Comparison of ENCODE assay signal across 18 cellular contexts in genomic region chr11:14114786-14115185, GRCh38.
A peak's percentile ranks its signal among the peaks of the same experiment; 100 is the strongest.
DNase-seq lines count a peak whose midpoint lies in the region; ATAC-seq and TF ChIP-seq lines count a peak whose summit lies in the region.
"Had no signal": no experiment of that assay in that cellular context is flagged by ENCODE, and none has a peak within 500 bp of the region (broad histone marks: within the 10 kb centered on the region; RNA-seq: fewer than 3 reads in every experiment).

No MANE protein-coding gene starts in this region.

- peaks cover 24% of the 10 kb centered on the region for H3K4me1 Mint-ChIP-seq in nephron progenitor cell
- peaks cover 16% of the 10 kb centered on the region for H3K4me1 Mint-ChIP-seq in activated CD4-positive, alpha-beta T cell treated with anti-CD3 and anti-CD28 coated beads for 36 hours
- H3K4me1 Mint-ChIP-seq: B cell had no signal

- peaks cover 12% of the 10 kb centered on the region for H3K9me3 Mint-ChIP-seq in nephron progenitor cell
- H3K9me3 Mint-ChIP-seq in activated CD4-positive, alpha-beta T cell treated with anti-CD3 and anti-CD28 coated beads for 36 hours (ENCODE audit: low read depth) = peaks cover 2% of the 10 kb centered on the region
- H3K9me3 Mint-ChIP-seq: CD8-positive, alpha-beta T cell; HFFc6 had no signal

- H3K27me3 ChIP-seq in cardiac muscle cell (no peaks in the 10 kb centered on the region), left ventricle myocardium inferior (ENCODE audit: low read depth) (no peaks in the 10 kb centered on the region)
- H3K27me3 ChIP-seq: BLaER1 treated with 17β-estradiol and CSF1 and Interleukin-3, amounts not matched to agents 10 nM and 100 nM had no signal

- H3K9me3 ChIP-seq in cardiac muscle cell (ENCODE audit: low read depth) (no peaks in the 10 kb centered on the region), left ventricle myocardium inferior (replicated peaks) (no peaks in the 10 kb centered on the region)
- H3K9me3 ChIP-seq: BLaER1 treated with 17β-estradiol and CSF1 and Interleukin-3, amounts not matched to agents 10 nM and 100 nM had no signal

- POLR2A ChIA-PET in activated CD4-positive, alpha-beta T cell treated with anti-CD3 and anti-CD28 coated beads for 36 hours (lab: Charles Lee) = no interaction called here

- H3K4me1 ChIP-seq in cardiac muscle cell (ENCODE audit: low read depth) (peaks cover 22% of the 10 kb centered on the region), left ventricle myocardium inferior (peaks cover 24% of the 10 kb centered on the region)
- H3K4me1 ChIP-seq: BLaER1 treated with 17β-estradiol and CSF1 and Interleukin-3, amounts not matched to agents 10 nM and 100 nM had no signal

- H3K27ac ChIP-seq in cardiac muscle cell (peak overlapping the region; percentile 82), left ventricle myocardium inferior (replicated peaks) (peak overlapping the region; percentile 49)
- H3K27ac ChIP-seq: BLaER1 treated with 17β-estradiol and CSF1 and Interleukin-3, amounts not matched to agents 10 nM and 100 nM had no signal

- no peak overlapping the region for H3K4me3 Mint-ChIP-seq in nephron progenitor cell
- no peak overlapping the region for H3K4me3 Mint-ChIP-seq in activated CD4-positive, alpha-beta T cell treated with anti-CD3 and anti-CD28 coated beads for 36 hours
- H3K4me3 Mint-ChIP-seq: B cell; CD8-positive, alpha-beta T cell; HFFc6 had no signal

- H3K27me3 Mint-ChIP-seq in nephron progenitor cell (ENCODE audit: low read depth, poor library complexity) = no peaks in the 10 kb centered on the region
- H3K27me3 Mint-ChIP-seq in activated CD4-positive, alpha-beta T cell treated with anti-CD3 and anti-CD28 coated beads for 36 hours = no peaks in the 10 kb centered on the region

- CTCF ChIA-PET in activated CD4-positive, alpha-beta T cell treated with anti-CD3 and anti-CD28 coated beads for 36 hours (lab: Charles Lee) = interaction anchor here (0.6 to 1.0 kb wide), 5 partner anchors 29 to 290 kb away, joined by 3 to 4 read pairs (median 3); no protein-coding TSS in a partner anchor

- H3K4me3 ChIP-seq in cardiac muscle cell (no peak overlapping the region), left ventricle myocardium inferior (no peak overlapping the region)
- H3K4me3 ChIP-seq: BLaER1 treated with 17β-estradiol and CSF1 and Interleukin-3, amounts not matched to agents 10 nM and 100 nM; GM12878 had no signal

- intact Hi-C loops in cardiac septum (cut with DNase I) (no loop called here), left ventricle myocardium inferior (cut with micrococcal nuclease) (no loop called here)
- intact Hi-C loops in activated CD4-positive, alpha-beta T cell treated with anti-CD3 and anti-CD28 coated beads for 36 hours (cut with DNase I, micrococcal nuclease) = no loop called here

- peaks cover 12% of the 10 kb centered on the region for H3K36me3 Mint-ChIP-seq in nephron progenitor cell (ENCODE audit: low read depth)
- no peaks in the 10 kb centered on the region for H3K36me3 Mint-ChIP-seq in activated CD4-positive, alpha-beta T cell treated with anti-CD3 and anti-CD28 coated beads for 36 hours (ENCODE audit: low read depth)

- TF ChIP-seq CTCF in cardiac muscle cell (IDR thresholded peaks at IDR 0.05; ENCODE audit: low read depth, low read length) = no peak
- no peak for TF ChIP-seq CTCF in left ventricle myocardium inferior (IDR thresholded peaks at IDR 0.05; ENCODE audit: borderline replicate concordance)
- no peak for TF ChIP-seq CTCF in nephron progenitor cell (IDR thresholded peaks at IDR 0.05)

- DNase-seq in cardiac muscle cell (ENCODE audit: low read depth in 1 of 2, low spot score in 1 of 2) = peak in 1 of 2 donors; percentile 34
- DNase-seq in cardiac septum (ENCODE audit: low spot score) = no peak
- no peak for DNase-seq in left ventricle myocardium inferior
- no peak for DNase-seq in nephron progenitor cell
- DNase-seq in activated CD4-positive, alpha-beta T cell treated with anti-CD3 and anti-CD28 coated beads for 36 hours = no peak
- no peak for DNase-seq in activated naive CD4-positive, alpha-beta T cell treated with anti-CD3 and anti-CD28 coated beads, Interleukin-2, amount 50 U/mL, for 16 hours
- DNase-seq: CD8-positive, alpha-beta T cell; COR-L47; DMS 273 treated with DMSO at 0.1 percent for 48 hours; DND-41; EL; GOT3; H7; HFFc6 had no signal

- ATAC-seq in activated CD4-positive, alpha-beta T cell treated with anti-CD3 and anti-CD28 coated beads for 36 hours = no peak
- ATAC-seq: CD8-positive, alpha-beta T cell; GM12878; HCT116 had no signal

- H3K36me3 ChIP-seq in cardiac muscle cell (no peaks in the 10 kb centered on the region), left ventricle myocardium inferior (no peaks in the 10 kb centered on the region)
- H3K36me3 ChIP-seq: BLaER1 treated with 17β-estradiol and CSF1 and Interleukin-3, amounts not matched to agents 10 nM and 100 nM had no signal

- peak overlapping the region; percentile 85 for H3K27ac Mint-ChIP-seq in nephron progenitor cell
- H3K27ac Mint-ChIP-seq in activated CD4-positive, alpha-beta T cell treated with anti-CD3 and anti-CD28 coated beads for 36 hours = no peak overlapping the region
- H3K27ac Mint-ChIP-seq: B cell; CD8-positive, alpha-beta T cell; HFFc6 had no signal
